33 cellular contexts compared by ENCODE assay signal in genomic region chr4:4281787-4282186, GRCh38. TPM values are rescaled to one million over a fixed set of nuclear protein-coding genes. Genes with fewer than 3 reads are reported as not detected.
"Had no signal": no experiment of that assay in that cellular context is flagged by ENCODE, and none has a peak within 500 bp of the region (broad histone marks: within the 10 kb centered on the region; RNA-seq: fewer than 3 reads in every experiment).

No MANE protein-coding gene starts in this region.

- H3K4me3 Mint-ChIP-seq: mesothelial cell of epicardium; naive B cell; nephron progenitor cell; stimulated activated memory B cell treated with anti-CD40 and anti-IgM and Interleukin-4, amounts not matched to agents 10 μg/mL and 1 μg/mL and 100 μg/mL, for 72 hours; stimulated activated naive CD8-positive, alpha-beta T cell treated with anti-CD3 and anti-CD28 coated beads, Interleukin-15, amount 100 ng/mL, for 72 hours had no signal

- H3K27ac ChIP-seq: epithelial cell of prostate, gastrocnemius medialis, psoas muscle, sigmoid colon, suprapubic skin, transverse colon, upper lobe of right lung, uterus had no signal

- H3K4me3 ChIP-seq: gastrocnemius medialis, lung, mucosa of descending colon, psoas muscle, sigmoid colon, suprapubic skin, transverse colon, upper lobe of right lung, uterus had no signal

- H3K4me1 Mint-ChIP-seq: mesothelial cell of epicardium; nephron progenitor cell; stimulated activated memory B cell treated with anti-CD40 and anti-IgM and Interleukin-4, amounts not matched to agents 10 μg/mL and 1 μg/mL and 100 μg/mL, for 72 hours had no signal

- H3K9me3 Mint-ChIP-seq: mesothelial cell of epicardium; naive B cell; nephron progenitor cell; stimulated activated memory B cell treated with anti-CD40 and anti-IgM and Interleukin-4, amounts not matched to agents 10 μg/mL and 1 μg/mL and 100 μg/mL, for 72 hours; stimulated activated naive CD8-positive, alpha-beta T cell treated with anti-CD3 and anti-CD28 coated beads, Interleukin-15, amount 100 ng/mL, for 72 hours had no signal

- ATAC-seq: esophagus mucosa; gastrocnemius medialis; left lobe of liver; mucosa of descending colon; psoas muscle; right cardiac atrium; stimulated activated memory B cell treated with anti-CD40 and anti-IgM and Interleukin-4, amounts not matched to agents 10 μg/mL and 1 μg/mL and 100 μg/mL, for 72 hours; stimulated activated naive CD8-positive, alpha-beta T cell treated with anti-CD3 and anti-CD28 coated beads, Interleukin-15, amount 100 ng/mL, for 72 hours; upper lobe of right lung had no signal

- H3K27me3 Mint-ChIP-seq: naive B cell; stimulated activated memory B cell treated with anti-CD40 and anti-IgM and Interleukin-4, amounts not matched to agents 10 μg/mL and 1 μg/mL and 100 μg/mL, for 72 hours; stimulated activated naive CD8-positive, alpha-beta T cell treated with anti-CD3 and anti-CD28 coated beads, Interleukin-15, amount 100 ng/mL, for 72 hours had no signal

- H3K4me1 ChIP-seq: sigmoid colon, transverse colon, upper lobe of right lung, uterus had no signal

- H3K9me3 ChIP-seq: gastrocnemius medialis, mucosa of descending colon, psoas muscle, sigmoid colon, suprapubic skin, transverse colon, upper lobe of right lung, uterus had no signal

- H3K36me3 ChIP-seq: uterus had no signal

- H3K27ac Mint-ChIP-seq: mesothelial cell of epicardium; naive B cell; nephron progenitor cell; stimulated activated memory B cell treated with anti-CD40 and anti-IgM and Interleukin-4, amounts not matched to agents 10 μg/mL and 1 μg/mL and 100 μg/mL, for 72 hours had no signal

- H3K27me3 ChIP-seq: gastrocnemius medialis, sigmoid colon, suprapubic skin, transverse colon, upper lobe of right lung, uterus had no signal

- DNase-seq: cortex of kidney; foreskin fibroblast; gastrocnemius medialis; head of caudate nucleus; kidney; mesenchymal stem cell; mucosa of descending colon; naive B cell; nephron progenitor cell; nucleus accumbens; posterior cingulate gyrus; psoas muscle; right cardiac atrium; sigmoid colon; stimulated activated CD4-positive, alpha-beta T cell treated with anti-CD3 and anti-CD28 coated beads, Interleukin-2, amount 100 ng/mL, for 24 hours; stimulated activated CD4-positive, alpha-beta T cell treated with anti-CD3 and anti-CD28 coated beads, Interleukin-4, amount 100 ng/mL, for 24 hours; stimulated activated naive CD8-positive, alpha-beta T cell treated with anti-CD3 and anti-CD28 coated beads, Interleukin-15, amount 100 ng/mL, for 72 hours; transverse colon; upper lobe of right lung; uterus had no signal

RNA-seq across cellular contexts. Expression of gene OTOP1, which starts 55.1 kb away (rescaled TPM):
- total RNA-seq: dermis microvascular lymphatic vessel endothelial cell, gastrocnemius medialis, glomerular endothelial cell, kidney, left lobe of liver, liver, lung, mesothelial cell of epicardium, mucosa of descending colon, osteocyte, psoas muscle, renal cortical epithelial cell, right cardiac atrium, sigmoid colon, skeletal muscle tissue, transverse colon, upper lobe of right lung, uterus had no signal
